ENCODE assay signal across 17 cellular contexts in genomic region chr10:50373821-50374501, GRCh38.
A peak's percentile ranks its signal among the peaks of the same experiment; 100 is the strongest.
DNase-seq lines count a peak whose midpoint lies in the region; ATAC-seq and TF ChIP-seq lines count a peak whose summit lies in the region.
"Had no signal": no experiment of that assay in that cellular context is flagged by ENCODE, and none has a peak within 500 bp of the region (broad histone marks: within the 10 kb centered on the region; RNA-seq: fewer than 3 reads in every experiment).

No MANE protein-coding gene starts in this region.

- peaks cover 31% of the 10 kb centered on the region for H3K4me1 ChIP-seq in GM23248 (ENCODE audit: insufficient read depth)
- H3K4me1 ChIP-seq in right atrium auricular region, result peaks cover 0 to 32% of the 10 kb centered on the region in 2 donors

- in situ Hi-C loops in GM23248 (cut with MboI), result no loop called here

- H3K9ac ChIP-seq in GM23248, result no peak overlapping the region

- WGBS in GM23248 (ENCODE audit: low coverage in 1 of 2, low lambda C conversion rate in 2 of 2, missing lambda C conversion rate in 2 of 2), 2 experiments, result 5 to 16% methylated on average over 1 of the region's 1 CpG

- no peaks in the 10 kb centered on the region for H3K36me3 ChIP-seq in GM23248 (ENCODE audit: low read depth)
- no peaks in the 10 kb centered on the region for H3K36me3 ChIP-seq in right atrium auricular region

- peaks cover 14% of the 10 kb centered on the region for H3F3A ChIP-seq in GM23248 (ENCODE audit: insufficient read depth)

- no peaks in the 10 kb centered on the region for H4K20me1 ChIP-seq in GM23248 (ENCODE audit: insufficient read depth)

- no peak overlapping the region for H2AFZ ChIP-seq in GM23248

- no peaks in the 10 kb centered on the region for H3K9me2 ChIP-seq in GM23248 (ENCODE audit: insufficient read depth)

- peak overlapping the region; percentile 24 for H3K4me2 ChIP-seq in GM23248 (ENCODE audit: unreplicated experiment)

- H3K27me3 ChIP-seq in GM23248 (replicated peaks; ENCODE audit: insufficient read depth), result no peaks in the 10 kb centered on the region
- no peaks in the 10 kb centered on the region for H3K27me3 ChIP-seq in right atrium auricular region

- peak overlapping the region; percentile 1; the same call in 1 of the 2 replicates for H3K27ac ChIP-seq in GM23248
- peak overlapping the region; percentile 28 to 71 for H3K27ac ChIP-seq in right atrium auricular region
- H3K27ac ChIP-seq in skin epidermis, result peak overlapping the region in 11 of 21 experiments; percentile 0 to 66 (median 38)
- H3K27ac ChIP-seq: RWPE1 had no signal

- no peak overlapping the region for H3K4me3 ChIP-seq in GM23248
- no peak overlapping the region for H3K4me3 ChIP-seq in cardiac fibroblast (replicated peaks in 1 of 2; ENCODE audit: low read depth in 2 of 2, low read length in 2 of 2)
- H3K4me3 ChIP-seq in right atrium auricular region, result no peak overlapping the region
- H3K4me3 ChIP-seq in skin epidermis, result no peak overlapping the region

- no peak for ATAC-seq in GM21619 (IDR thresholded peaks at IDR 0.05; ENCODE audit: unreplicated experiment)

- peaks cover 82% of the 10 kb centered on the region for H3K79me2 ChIP-seq in GM23248 (ENCODE audit: insufficient read depth)

- H3K9me3 ChIP-seq in GM23248 (ENCODE audit: low read depth), result no peaks in the 10 kb centered on the region
- H3K9me3 ChIP-seq in right atrium auricular region, result no peaks in the 10 kb centered on the region

- TF ChIP-seq CTCF in cardiac fibroblast (IDR thresholded peaks at IDR 0.05; ENCODE audit: low read depth, low read length), result no peak
- TF ChIP-seq CTCF in right atrium auricular region (IDR thresholded peaks at IDR 0.05), result no peak

- DNase-seq in GM23248, result peak; percentile 73
- peak; percentile 32 to 52 for DNase-seq in cardiac fibroblast (ENCODE audit: low read depth in 2 of 2)
- DNase-seq in right atrium auricular region (ENCODE audit: low spot score), result no peak
- DNase-seq in AML-193 (lab: John Stamatoyannopoulos, UW), result no peak
- DNase-seq in cerebellar nuclear complex (lab: John Stamatoyannopoulos, UW), result no peak
- DNase-seq in NCI-H526 (lab: John Stamatoyannopoulos, UW), result no peak
- DNase-seq: activated B cell treated with CpG ODN at 0.5 μM for 24 hours; activated naive CD4-positive, alpha-beta T cell; CD4-positive, alpha-beta memory T cell; head of caudate nucleus; MM.1S; NCI-H187 treated with DMSO at 0.1 percent for 48 hours; NCI-H748 treated with DMSO at 0.1 percent for 48 hours; substantia nigra had no signal

Comparison
In these comparisons a context has a peak if more than half of its experiments do, and no peak if none do; other contexts are left out.
1. DNase-seq: peak in GM23248 (single experiment) and cardiac fibroblast (2 of 2); none in right atrium auricular region (single experiment), AML-193 (0 of 2), cerebellar nuclear complex (0 of 2) and NCI-H526 (0 of 2).
2. Peak in every context shown above with its lines, with median percentiles within 50 percentile points of each other: H3K27ac ChIP-seq.